Comparison of ENCODE assay signal across 21 cellular contexts in genomic region chr7:143038635-143039034, GRCh38. TPM values are rescaled to one million over a fixed set of nuclear protein-coding genes. Genes with fewer than 3 reads are reported as not detected.
DNase-seq lines count a peak whose midpoint lies in the region; TF ChIP-seq lines count a peak whose summit lies in the region.
"Had no signal": no experiment of that assay in that cellular context is flagged by ENCODE, and none has a peak within 500 bp of the region (broad histone marks: within the 10 kb centered on the region; RNA-seq: fewer than 3 reads in every experiment).

No MANE protein-coding gene starts in this region.

- TF ChIP-seq CTCF in nephron progenitor cell (IDR thresholded peaks at IDR 0.05), result no peak

- peak overlapping the region; percentile 32 for H3K27ac Mint-ChIP-seq in nephron progenitor cell
- H3K27ac Mint-ChIP-seq: CD14-positive monocyte; CD4-positive, alpha-beta memory T cell; CD4-positive, CD25-positive, alpha-beta regulatory T cell; CD8-positive, alpha-beta memory T cell had no signal

- H3K9me3 Mint-ChIP-seq in nephron progenitor cell, result peaks cover 24% of the 10 kb centered on the region

- H3K4me3 Mint-ChIP-seq in nephron progenitor cell, result no peak overlapping the region
- H3K4me3 Mint-ChIP-seq: CD14-positive monocyte; CD4-positive, alpha-beta memory T cell; CD4-positive, CD25-positive, alpha-beta regulatory T cell; CD8-positive, alpha-beta memory T cell had no signal

- H3K27me3 Mint-ChIP-seq in nephron progenitor cell (ENCODE audit: low read depth, poor library complexity), result peaks cover 10% of the 10 kb centered on the region

- no peaks in the 10 kb centered on the region for H3K36me3 Mint-ChIP-seq in nephron progenitor cell (ENCODE audit: low read depth)
- H3K36me3 Mint-ChIP-seq: CD4-positive, alpha-beta memory T cell; CD4-positive, CD25-positive, alpha-beta regulatory T cell; CD8-positive, alpha-beta memory T cell had no signal

- peak; percentile 40 for DNase-seq in islet precursor cell
- DNase-seq in nephron progenitor cell, result no peak
- DNase-seq in pons (ENCODE audit: low spot score), result peak; percentile 17
- DNase-seq in KBM-7, result no peak
- DNase-seq in NCI-H510A (lab: John Stamatoyannopoulos, UW), result no peak
- DNase-seq in occipital lobe (lab: John Stamatoyannopoulos, UW), result no peak
- no peak for DNase-seq in GM19240 (ENCODE audit: insufficient read length, low spot score)
- DNase-seq: 8988T; ACHN; BE2C; C1 segment of cervical spinal cord; CD4-positive, alpha-beta memory T cell; CD4-positive, CD25-positive, alpha-beta regulatory T cell; CD8-positive, alpha-beta memory T cell; COR-L47; DMS 273 treated with DMSO at 0.1 percent for 48 hours; DMS153; DMS79 treated with DMSO at 0.1 percent for 48 hours; GF-D8 had no signal

- H3K4me1 Mint-ChIP-seq in nephron progenitor cell, result peaks cover 25% of the 10 kb centered on the region
- H3K4me1 Mint-ChIP-seq: CD4-positive, alpha-beta memory T cell; CD4-positive, CD25-positive, alpha-beta regulatory T cell; CD8-positive, alpha-beta memory T cell had no signal

- in situ Hi-C loops in KBM-7 (cut with MboI; ENCODE audit: low pct_unique_long_range_greater_than_20kb, low sequenced_read_pairs), result no loop called here

RNA-seq across cellular contexts. Expression of gene OR9A2, which starts 11.7 kb away (rescaled TPM):
- 1.1 TPM for total RNA-seq in occipital lobe
- total RNA-seq: A673; CD4-positive, alpha-beta memory T cell; CD4-positive, CD25-positive, alpha-beta regulatory T cell; CD8-positive, alpha-beta memory T cell had no signal

RNA-seq across cellular contexts. Expression of gene OR6V1, which starts 13.5 kb away (rescaled TPM):
- total RNA-seq in occipital lobe, result not detected
- total RNA-seq: A673; CD4-positive, alpha-beta memory T cell; CD4-positive, CD25-positive, alpha-beta regulatory T cell; CD8-positive, alpha-beta memory T cell had no signal

Comparison
In these comparisons a context has a peak if more than half of its experiments do, and no peak if none do; other contexts are left out.
1. DNase-seq: peak in islet precursor cell (single experiment) and pons (single experiment); none in nephron progenitor cell (single experiment), KBM-7 (single experiment), NCI-H510A (single experiment), occipital lobe (single experiment) and GM19240 (single experiment).